Comparison of ENCODE assay signal across 17 cellular contexts in genomic region chr12:3931721-3932120, GRCh38.
"Had no signal": no experiment of that assay in that cellular context is flagged by ENCODE, and none has a peak within 500 bp of the region (broad histone marks: within the 10 kb centered on the region; RNA-seq: fewer than 3 reads in every experiment).

No MANE protein-coding gene starts in this region.

- H3K27ac Mint-ChIP-seq: activated naive CD4-positive, alpha-beta T cell treated with anti-CD3 and anti-CD28 coated beads, Interleukin-2, amount 50 U/mL, for 72 hours; memory B cell had no signal

- H3K36me3 ChIP-seq: breast epithelium, gastrocnemius medialis, spleen, upper lobe of left lung had no signal

- H3K4me1 ChIP-seq: breast epithelium, gastrocnemius medialis, upper lobe of left lung had no signal

- H3K36me3 Mint-ChIP-seq: activated naive CD4-positive, alpha-beta T cell treated with anti-CD3 and anti-CD28 coated beads, Interleukin-2, amount 50 U/mL, for 72 hours; memory B cell; naive thymus-derived CD8-positive, alpha-beta T cell had no signal

- H3K4me3 ChIP-seq: breast epithelium, gastrocnemius medialis, spleen, upper lobe of left lung had no signal

- ATAC-seq: activated naive CD4-positive, alpha-beta T cell treated with anti-CD3 and anti-CD28 coated beads, Interleukin-2, amount 50 U/mL, for 72 hours; esophagus mucosa; gastrocnemius medialis; left ventricle myocardium superior had no signal

- H3K27me3 ChIP-seq: upper lobe of left lung had no signal

- DNase-seq: activated CD4-positive, CD25-positive, alpha-beta regulatory T cell treated with anti-CD3 and anti-CD28 coated beads, Interleukin-2, amount 50 U/mL, for 72 hours; activated T-cell treated with anti-CD3 and anti-CD28 coated beads, Interleukin-2, amount 50 U/mL, for 72 hours; anterior cingulate cortex; cerebellar nuclear complex; cortex of kidney; gastrocnemius medialis; head of caudate nucleus; kidney glomerular epithelial cell; left ventricle myocardium superior; spleen; upper lobe of left lung had no signal

- H3K27ac ChIP-seq: breast epithelium, gastrocnemius medialis, spleen, upper lobe of left lung, VCaP had no signal

- H3K9me3 Mint-ChIP-seq: activated naive CD4-positive, alpha-beta T cell treated with anti-CD3 and anti-CD28 coated beads, Interleukin-2, amount 50 U/mL, for 72 hours; activated T-cell treated with anti-CD3 and anti-CD28 coated beads, Interleukin-2, amount 50 U/mL, for 72 hours had no signal

- H3K4me3 Mint-ChIP-seq: activated T-cell treated with anti-CD3 and anti-CD28 coated beads, Interleukin-2, amount 50 U/mL, for 72 hours; memory B cell had no signal

- H3K9me3 ChIP-seq: breast epithelium, gastrocnemius medialis, spleen, upper lobe of left lung had no signal
